In the genomic region with DNA sequence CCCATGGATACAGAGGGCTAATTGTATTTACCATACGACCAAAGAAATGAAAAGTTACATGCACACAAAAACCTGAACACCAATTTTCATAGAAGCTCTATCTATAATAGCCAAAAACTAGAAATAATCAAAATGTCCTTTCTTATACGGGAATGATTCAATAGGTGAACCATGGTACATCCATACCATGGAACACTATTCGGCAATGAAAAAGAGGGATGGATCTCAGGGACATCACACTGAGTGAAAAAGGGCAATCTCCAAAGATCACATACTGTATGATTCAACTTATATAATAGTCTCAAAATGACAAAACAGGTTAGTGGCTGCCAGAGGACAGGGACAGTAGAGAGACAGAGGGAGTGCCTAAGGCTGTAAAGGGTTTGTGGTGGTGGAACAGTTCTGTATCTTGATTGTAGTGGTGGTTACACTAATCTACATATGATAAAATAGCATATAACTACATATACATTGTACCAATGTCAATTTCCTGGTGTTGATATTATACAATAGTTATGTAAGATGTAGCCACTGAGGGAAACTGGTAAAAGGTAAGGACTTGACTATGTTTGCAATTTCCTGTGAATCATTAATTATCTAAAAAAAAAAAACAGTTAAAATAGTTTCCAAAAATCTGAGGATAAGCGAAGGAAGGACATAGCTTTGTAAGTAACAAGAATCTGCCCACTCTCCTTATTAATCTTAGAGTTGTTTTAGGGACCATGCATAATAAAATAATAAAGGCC, we compare ENCODE assay signal across 10 cellular contexts. TPM values are rescaled to one million over a fixed set of nuclear protein-coding genes. Genes with fewer than 3 reads are reported as not detected.
A peak's percentile ranks its signal among the peaks of the same experiment; 100 is the strongest.
DNase-seq lines count a peak whose midpoint lies in the region; ATAC-seq and TF ChIP-seq lines count a peak whose summit lies in the region.
"Had no signal": no experiment of that assay in that cellular context is flagged by ENCODE, and none has a peak within 500 bp of the region (broad histone marks: within the 10 kb centered on the region; RNA-seq: fewer than 3 reads in every experiment).

No MANE protein-coding gene starts in this region.

- H3K27me3 ChIP-seq in BLaER1 treated with 17β-estradiol and CSF1 and Interleukin-3, amounts not matched to agents 10 nM and 100 nM = no peaks in the 10 kb centered on the region
- H3K27me3 ChIP-seq in body of pancreas = no peaks in the 10 kb centered on the region
- H3K27me3 ChIP-seq: SJSA1 had no signal

- CTCF ChIA-PET in Calu3 (lab: Charles Lee) = no interaction called here

- H3K9me3 ChIP-seq in BLaER1 treated with 17β-estradiol and CSF1 and Interleukin-3, amounts not matched to agents 10 nM and 100 nM (replicated peaks in 1 of 11) = peaks cover 0 to 52% (median 47%) of the 10 kb centered on the region in 11 experiments; a peak in 20 of 22 replicates
- H3K9me3 ChIP-seq in body of pancreas = no peaks in the 10 kb centered on the region
- H3K9me3 ChIP-seq: SJSA1 had no signal

- H3K4me1 ChIP-seq in BLaER1 treated with 17β-estradiol and CSF1 and Interleukin-3, amounts not matched to agents 10 nM and 100 nM = peaks cover 17 to 39% (median 23%) of the 10 kb centered on the region in 10 experiments
- H3K4me1 ChIP-seq in body of pancreas = peaks cover 67% of the 10 kb centered on the region

- no peak for ATAC-seq in body of pancreas
- ATAC-seq in natural killer cell = no peak
- no peak for ATAC-seq in GM19035 (IDR thresholded peaks at IDR 0.05; ENCODE audit: unreplicated experiment)

- intact Hi-C loops in body of pancreas (cut with DNase I) = no loop called here
- intact Hi-C loops in natural killer cell (cut with micrococcal nuclease) = no loop called here
- intact Hi-C loops in Calu3 (cut with micrococcal nuclease; ENCODE audit: unreplicated experiment) = no loop called here
- intact Hi-C loops in posterior cingulate gyrus (cut with DNase I) = no loop called here

- peaks cover 0 to 77% (median 36%) of the 10 kb centered on the region in 11 experiments; a peak in 15 of 22 replicates for H4K20me1 ChIP-seq in BLaER1 treated with 17β-estradiol and CSF1 and Interleukin-3, amounts not matched to agents 10 nM and 100 nM

- H3K4me1 Mint-ChIP-seq in IgD-negative memory B cell = peaks cover 29 to 38% (median 34%) of the 10 kb centered on the region in 3 donors
- H3K4me1 Mint-ChIP-seq in natural killer cell = peaks cover 57 to 58% of the 10 kb centered on the region in 2 donors
- H3K4me1 Mint-ChIP-seq in Calu3 (ENCODE audit: low read depth, unreplicated experiment) = peaks cover 8% of the 10 kb centered on the region

- no peak overlapping the region for H3K9ac ChIP-seq in BLaER1 treated with 17β-estradiol and CSF1 and Interleukin-3, amounts not matched to agents 10 nM and 100 nM

- no TSS peak for BruUV-seq in Calu3 (replicated peaks; lab: Mats Ljungman, UMichigan)

- no peak for TF ChIP-seq POLR2A in body of pancreas (IDR thresholded peaks at IDR 0.05)

- H3K9me3 Mint-ChIP-seq in IgD-negative memory B cell (peaks cover 0 to 1% (median 0%) of the 10 kb centered on the region in 3 donors), natural killer cell (no peaks in the 10 kb centered on the region), Calu3 (ENCODE audit: low read depth, unreplicated experiment) (no peaks in the 10 kb centered on the region)

- H3K27ac Mint-ChIP-seq in IgD-negative memory B cell = no peak overlapping the region
- H3K27ac Mint-ChIP-seq in natural killer cell = peak overlapping the region; percentile 95
- no peak overlapping the region for H3K27ac Mint-ChIP-seq in Calu3 (ENCODE audit: unreplicated experiment)

- peaks cover 4% of the 10 kb centered on the region for H3K36me3 Mint-ChIP-seq in IgD-negative memory B cell
- no peaks in the 10 kb centered on the region for H3K36me3 Mint-ChIP-seq in natural killer cell
- H3K36me3 Mint-ChIP-seq in Calu3 (ENCODE audit: insufficient read depth, unreplicated experiment) = peaks cover 32% of the 10 kb centered on the region

- no peak for DNase-seq in body of pancreas
- DNase-seq in natural killer cell = no peak
- no peak for DNase-seq in Calu3
- no peak for DNase-seq in posterior cingulate gyrus
- no peak for DNase-seq in NCI-H2107 treated with DMSO at 0.1 percent for 48 hours (lab: John Stamatoyannopoulos, UW; ENCODE audit: unreplicated experiment)
- DNase-seq: hypothalamus had no signal

- H3K4me3 ChIP-seq in BLaER1 treated with 17β-estradiol and CSF1 and Interleukin-3, amounts not matched to agents 10 nM and 100 nM = peak overlapping the region in 2 of 10 experiments; percentile 6 to 99; a peak in 2 of 20 replicates
- H3K4me3 ChIP-seq in body of pancreas = no peak overlapping the region
- H3K4me3 ChIP-seq: SJSA1 had no signal

- no peak for TF ChIP-seq CTCF in body of pancreas (IDR thresholded peaks at IDR 0.05)
- TF ChIP-seq CTCF in natural killer cell (IDR thresholded peaks at IDR 0.05) = no peak
- TF ChIP-seq CTCF in Calu3 (IDR thresholded peaks at IDR 0.05; ENCODE audit: unreplicated experiment) = no peak

- peaks cover 4 to 61% (median 54%) of the 10 kb centered on the region in 11 experiments; a peak in 19 of 22 replicates for H3K36me3 ChIP-seq in BLaER1 treated with 17β-estradiol and CSF1 and Interleukin-3, amounts not matched to agents 10 nM and 100 nM
- H3K36me3 ChIP-seq in body of pancreas (replicated peaks in 1 of 2; ENCODE audit: insufficient read depth in 1 of 2, low read depth in 2 of 2) = no peaks in the 10 kb centered on the region

- H3K4me2 ChIP-seq in BLaER1 treated with 17β-estradiol and CSF1 and Interleukin-3, amounts not matched to agents 10 nM and 100 nM = peak overlapping the region; percentile 78 to 96 (median 88); a peak in 20 of 22 replicates

- WGBS in body of pancreas, 2 donors = 72 to 79% methylated on average over 4 of the region's 4 CpGs

- H3K27ac ChIP-seq in BLaER1 treated with 17β-estradiol and CSF1 and Interleukin-3, amounts not matched to agents 10 nM and 100 nM = 0 out of 22 replicates have a peak overlapping the region, but pooled peaks of 1 of the 11 experiments have one; percentile 93
- peak overlapping the region in 3 of 4 donors; percentile 53 to 99 (median 99) for H3K27ac ChIP-seq in body of pancreas

- H3K4me3 Mint-ChIP-seq in IgD-negative memory B cell (peak overlapping the region in 3 of 4 donors; percentile 11 to 44 (median 38)), natural killer cell (peak overlapping the region; percentile 55), Calu3 (ENCODE audit: low read depth, unreplicated experiment) (no peak overlapping the region)

- H3K27me3 Mint-ChIP-seq in IgD-negative memory B cell (no peaks in the 10 kb centered on the region), natural killer cell (ENCODE audit: low read depth in 2 of 2) (no peaks in the 10 kb centered on the region), Calu3 (ENCODE audit: unreplicated experiment) (no peaks in the 10 kb centered on the region)

RNA-seq across cellular contexts. Expression of a gene that starts 3.7 kb away (rescaled TPM):
- 36.6 TPM for polyA plus RNA-seq in IgD-negative memory B cell
- total RNA-seq in body of pancreas (10 to 100 TPM; 14.2 to 17.4 TPM), natural killer cell (10 to 100 TPM; 30.1 to 37.9 (median 36.5) TPM), Calu3 (2022) (9.6 and 9.9 TPM in 2 replicates)

RNA-seq across cellular contexts. Expression of a gene that starts 49.3 kb away (rescaled TPM):
- polyA plus RNA-seq in IgD-negative memory B cell = 16.7 TPM
- total RNA-seq in body of pancreas (10 to 100 TPM in 1 of 2 donors, 1 to 10 TPM in 1; 9.3 to 29.7 TPM), natural killer cell (10 to 100 TPM; 37.1 to 40.7 (median 40.6) TPM), Calu3 (2022) (12.1 and 14.9 TPM in 2 replicates)

Comparison
In these comparisons a context has a peak if more than half of its experiments do, and no peak if none do; other contexts are left out.
1. H3K27ac Mint-ChIP-seq: peak in natural killer cell (2 of 2); none in IgD-negative memory B cell (0 of 3) and Calu3 (single experiment).